In the genomic region with DNA sequence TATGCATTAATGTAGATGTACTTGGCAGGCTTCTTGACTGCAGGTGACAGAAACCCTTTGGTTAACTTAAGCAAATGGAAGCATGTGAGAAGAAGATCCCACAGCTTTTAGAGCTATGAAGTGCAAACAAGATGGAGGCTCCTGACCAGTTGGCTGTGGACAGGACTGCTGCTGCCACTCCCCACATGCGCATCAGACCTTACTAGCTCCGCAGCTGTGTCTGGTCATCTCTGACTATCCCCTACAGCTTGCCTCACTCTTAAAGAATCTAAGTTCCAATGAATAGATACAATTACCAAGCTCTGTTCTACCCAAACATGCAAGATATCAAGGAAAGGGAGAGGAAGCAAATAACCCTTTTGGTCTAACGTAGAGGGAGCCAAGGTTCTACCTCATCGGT, we compare ENCODE assay signal across 31 cellular contexts.
"Had no signal": no experiment of that assay in that cellular context is flagged by ENCODE, and none has a peak within 500 bp of the region (broad histone marks: within the 10 kb centered on the region; RNA-seq: fewer than 3 reads in every experiment).

No MANE protein-coding gene starts in this region.

- H3K27ac Mint-ChIP-seq: mesothelial cell of epicardium; naive thymus-derived CD8-positive, alpha-beta T cell; nephron; stimulated activated memory B cell treated with anti-CD40 and anti-IgM and Interleukin-4, amounts not matched to agents 10 μg/mL and 1 μg/mL and 100 μg/mL, for 72 hours; stimulated activated naive CD8-positive, alpha-beta T cell treated with anti-CD3 and anti-CD28 coated beads, Interleukin-15, amount 100 ng/mL, for 72 hours had no signal

- H3K4me1 ChIP-seq: left lung, lower lobe of right lung, pancreas, prostate gland, sigmoid colon, testis, thyroid gland, transverse colon, upper lobe of left lung, vagina had no signal

- H3K27me3 Mint-ChIP-seq: naive thymus-derived CD8-positive, alpha-beta T cell; stimulated activated memory B cell treated with anti-CD40 and anti-IgM and Interleukin-4, amounts not matched to agents 10 μg/mL and 1 μg/mL and 100 μg/mL, for 72 hours; stimulated activated naive CD8-positive, alpha-beta T cell treated with anti-CD3 and anti-CD28 coated beads, Interleukin-15, amount 100 ng/mL, for 72 hours had no signal

- DNase-seq: kidney; left colon; left lung; lower lobe of right lung; mammary epithelial cell; mesenchymal stem cell; mucosa of descending colon; naive thymus-derived CD8-positive, alpha-beta T cell; nucleus accumbens; pancreas; posterior cingulate gyrus; retina; right cardiac atrium; sigmoid colon; stimulated activated CD4-positive, alpha-beta T cell treated with anti-CD3 and anti-CD28 coated beads, Interleukin-1b, Interleukin-23, amount 100 ng/mL, for 48 hours; stimulated activated CD4-positive, alpha-beta T cell treated with anti-CD3 and anti-CD28 coated beads, Interleukin-2, amount 100 ng/mL, for 48 hours; stimulated activated CD4-positive, alpha-beta T cell treated with anti-CD3 and anti-CD28 coated beads, Interleukin-4, amount 100 ng/mL, for 4 hours; stimulated activated CD8-positive, alpha-beta memory T cell treated with anti-CD3 and anti-CD28 coated beads, Interleukin-4, amount 100 ng/mL, for 48 hours; stimulated activated naive CD4-positive, alpha-beta T cell treated with Interleukin-2 at 50 U/mL for 16 hours; stimulated activated naive CD8-positive, alpha-beta T cell treated with anti-CD3 and anti-CD28 coated beads, Interleukin-15, amount 100 ng/mL, for 72 hours; testis; thyroid gland; transverse colon; upper lobe of left lung had no signal

- H3K4me3 ChIP-seq: left lung, lower lobe of right lung, mucosa of descending colon, pancreas, prostate gland, sigmoid colon, smooth muscle cell, testis, thyroid gland, transverse colon, upper lobe of left lung, vagina had no signal

- FAIRE-seq: kidney, pancreas had no signal

- H3K4me3 Mint-ChIP-seq: mesothelial cell of epicardium; naive thymus-derived CD8-positive, alpha-beta T cell; nephron; neural crest cell; stimulated activated memory B cell treated with anti-CD40 and anti-IgM and Interleukin-4, amounts not matched to agents 10 μg/mL and 1 μg/mL and 100 μg/mL, for 72 hours; stimulated activated naive CD8-positive, alpha-beta T cell treated with anti-CD3 and anti-CD28 coated beads, Interleukin-15, amount 100 ng/mL, for 72 hours had no signal

- H3K9me3 ChIP-seq: left lung, lower lobe of right lung, mucosa of descending colon, pancreas, prostate gland, sigmoid colon, testis, thyroid gland, transverse colon, upper lobe of left lung, vagina had no signal

- H3K4me1 Mint-ChIP-seq: naive thymus-derived CD8-positive, alpha-beta T cell; nephron; stimulated activated memory B cell treated with anti-CD40 and anti-IgM and Interleukin-4, amounts not matched to agents 10 μg/mL and 1 μg/mL and 100 μg/mL, for 72 hours; stimulated activated naive CD8-positive, alpha-beta T cell treated with anti-CD3 and anti-CD28 coated beads, Interleukin-15, amount 100 ng/mL, for 72 hours had no signal

- H3K36me3 ChIP-seq: left lung, lower lobe of right lung, pancreas, prostate gland, sigmoid colon, thyroid gland, transverse colon, upper lobe of left lung, vagina had no signal

- H3K27ac ChIP-seq: left lung, lower lobe of right lung, pancreas, prostate gland, sigmoid colon, testis, thyroid gland, transverse colon, upper lobe of left lung, vagina had no signal

- H3K36me3 Mint-ChIP-seq: mesothelial cell of epicardium; stimulated activated memory B cell treated with anti-CD40 and anti-IgM and Interleukin-4, amounts not matched to agents 10 μg/mL and 1 μg/mL and 100 μg/mL, for 72 hours had no signal

- H3K9me3 Mint-ChIP-seq: mesothelial cell of epicardium, nephron, neural crest cell had no signal

- H3K27me3 ChIP-seq: left lung, pancreas, sigmoid colon, testis, thyroid gland, transverse colon, upper lobe of left lung, vagina had no signal

- ATAC-seq: left colon; left lung; lower lobe of right lung; mucosa of descending colon; naive thymus-derived CD8-positive, alpha-beta T cell; pancreas; right cardiac atrium; stimulated activated memory B cell treated with anti-CD40 and anti-IgM and Interleukin-4, amounts not matched to agents 10 μg/mL and 1 μg/mL and 100 μg/mL, for 72 hours; stimulated activated naive CD8-positive, alpha-beta T cell treated with anti-CD3 and anti-CD28 coated beads, Interleukin-15, amount 100 ng/mL, for 72 hours had no signal

- H3K4me2 ChIP-seq: smooth muscle cell had no signal
